In the genomic region with DNA sequence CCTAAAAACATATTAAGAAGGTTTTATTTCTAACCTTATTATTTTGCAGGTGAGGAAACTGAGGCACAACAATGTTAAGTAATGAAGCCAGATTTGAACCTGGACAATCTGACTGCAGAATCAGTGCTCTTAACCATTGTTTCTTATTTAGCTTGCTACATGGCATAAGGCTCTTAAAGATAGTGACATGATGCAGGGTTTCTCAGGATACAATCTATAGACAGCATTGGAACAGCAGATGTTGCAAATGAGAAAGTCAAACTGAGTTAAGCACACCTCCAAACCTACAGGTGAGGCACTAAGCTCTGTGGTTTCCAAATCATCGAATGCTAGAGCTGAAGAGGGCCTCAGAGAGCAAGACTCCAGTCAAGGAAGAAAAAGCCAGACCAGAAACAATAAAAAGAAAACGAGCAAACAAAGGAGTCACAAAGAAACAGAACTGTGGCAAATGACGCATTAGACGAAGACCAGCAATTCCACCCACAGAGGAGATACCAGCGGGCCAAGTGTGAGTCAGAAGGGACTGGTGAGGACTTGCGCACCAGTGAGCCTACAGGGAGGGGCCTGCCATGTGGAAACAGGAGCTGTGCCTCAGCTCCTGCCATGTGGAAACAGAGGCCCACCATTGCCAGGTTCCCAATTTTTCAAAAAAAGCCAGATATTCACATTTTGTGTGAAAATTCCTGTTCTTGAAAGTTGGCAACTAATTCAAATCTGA, we compare ENCODE assay signal across 10 cellular contexts. TPM values are rescaled to one million over a fixed set of nuclear protein-coding genes. Genes with fewer than 3 reads are reported as not detected.
A peak's percentile ranks its signal among the peaks of the same experiment; 100 is the strongest.
DNase-seq lines count a peak whose midpoint lies in the region; ATAC-seq and TF ChIP-seq lines count a peak whose summit lies in the region.
"Had no signal": no experiment of that assay in that cellular context is flagged by ENCODE, and none has a peak within 500 bp of the region (broad histone marks: within the 10 kb centered on the region; RNA-seq: fewer than 3 reads in every experiment).

No MANE protein-coding gene starts in this region.

- H3K4me3 Mint-ChIP-seq in CD4-positive, CD25-positive, alpha-beta regulatory T cell = peak overlapping the region; percentile 66 to 80 (median 72)

- no peaks in the 10 kb centered on the region for H3K36me3 ChIP-seq in CD4-positive, CD25-positive, alpha-beta regulatory T cell (ENCODE audit: control insufficient read depth, insufficient read depth, low read length)
- H3K36me3 ChIP-seq: right lobe of liver had no signal

- ATAC-seq in CD4-positive, CD25-positive, alpha-beta regulatory T cell (ENCODE audit: low read depth in 2 of 2) = peak; percentile 91 to 92
- peak; percentile 62 for ATAC-seq in GM21390 (IDR thresholded peaks at IDR 0.05; ENCODE audit: unreplicated experiment)

- H3K27ac Mint-ChIP-seq in CD4-positive, CD25-positive, alpha-beta regulatory T cell = peak overlapping the region; percentile 84 to 97 (median 88)

- no peaks in the 10 kb centered on the region for H3K9me3 ChIP-seq in CD4-positive, CD25-positive, alpha-beta regulatory T cell (ENCODE audit: control insufficient read depth in 2 of 2, low read length in 2 of 2)
- H3K9me3 ChIP-seq: right lobe of liver had no signal

- no peaks in the 10 kb centered on the region for H3K27me3 ChIP-seq in CD4-positive, CD25-positive, alpha-beta regulatory T cell (ENCODE audit: control insufficient read depth, insufficient read depth, low read length)
- H3K27me3 ChIP-seq: right lobe of liver had no signal

- H3K4me1 Mint-ChIP-seq in CD4-positive, CD25-positive, alpha-beta regulatory T cell = peaks cover 38 to 80% (median 68%) of the 10 kb centered on the region in 4 donors

- peak overlapping the region; percentile 80 for H3K27ac ChIP-seq in CD4-positive, CD25-positive, alpha-beta regulatory T cell (ENCODE audit: insufficient read depth, low read length, poor library complexity, severe bottlenecking)
- H3K27ac ChIP-seq: HL-60, right lobe of liver had no signal

- peaks cover 10% of the 10 kb centered on the region for H3K36me3 Mint-ChIP-seq in CD4-positive, CD25-positive, alpha-beta regulatory T cell

- peak; percentile 61 to 79 (median 65) for DNase-seq in CD4-positive, CD25-positive, alpha-beta regulatory T cell
- DNase-seq in HT1080 (ENCODE audit: low read depth) (peak; percentile 97), fibroblast of the aortic adventitia (ENCODE audit: low read depth) (peak; percentile 97), NCI-H1105 treated with DMSO at 0.1 percent for 48 hours (lab: John Stamatoyannopoulos, UW) (no peak), hepatic stellate cell (ENCODE audit: low spot score) (no peak)
- peak; percentile 40 to 42 for DNase-seq in activated CD8-positive, alpha-beta memory T cell treated with anti-CD3 and anti-CD28 coated beads for 1 hour (ENCODE audit: extremely low read depth in 1 of 2, low read depth in 1 of 2)
- peak; percentile 58 for DNase-seq in stimulated activated CD4-positive, alpha-beta T cell treated with anti-CD3 and anti-CD28 coated beads, Interleukin-2, amount 100 ng/mL, for 4 hours (ENCODE audit: low read depth)

- TF ChIP-seq CTCF in fibroblast of the aortic adventitia (IDR thresholded peaks at IDR 0.05; ENCODE audit: insufficient read depth, low read length) = no peak

- H3K27me3 Mint-ChIP-seq in CD4-positive, CD25-positive, alpha-beta regulatory T cell = no peaks in the 10 kb centered on the region

- H3K4me3 ChIP-seq in CD4-positive, CD25-positive, alpha-beta regulatory T cell (ENCODE audit: low read depth, low read length) = peak overlapping the region; percentile 75
- peak overlapping the region; percentile 9 for H3K4me3 ChIP-seq in fibroblast of the aortic adventitia (ENCODE audit: low read depth, low read length)
- H3K4me3 ChIP-seq: right lobe of liver had no signal

- H3K9me3 Mint-ChIP-seq in CD4-positive, CD25-positive, alpha-beta regulatory T cell = no peaks in the 10 kb centered on the region

- peaks cover 66% of the 10 kb centered on the region for H3K4me1 ChIP-seq in CD4-positive, CD25-positive, alpha-beta regulatory T cell (ENCODE audit: control insufficient read depth, insufficient read depth, low read length, poor library complexity, severe bottlenecking)
- H3K4me1 ChIP-seq: right lobe of liver had no signal

RNA-seq across cellular contexts. Expression of a gene that starts 14.4 kb away (rescaled TPM):
- 39.6 TPM for total RNA-seq in CD4-positive, CD25-positive, alpha-beta regulatory T cell
- polyA plus RNA-seq in CD4-positive, CD25-positive, alpha-beta regulatory T cell = 100 to 1,000 TPM in 2 of 4 donors, 10 to 100 TPM in 2; 69.2 to 124 (median 96.5) TPM
- 33.5 and 43.8 TPM in 2 replicates for total RNA-seq in HT1080 (2014; rRNA removed; shearing (Covaris generic))
- polyA plus RNA-seq in HT1080 (2015; cell fraction: cytosol; rRNA removed) = 40.4 and 45.5 TPM in 2 replicates
- polyA plus RNA-seq in HT1080 (2015; cell fraction: nucleus; rRNA removed) = 33.8 and 44.3 TPM in 2 replicates
- total RNA-seq in fibroblast of the aortic adventitia (ENCODE audit: low replicate concordance) = 3.4 and 42.0 TPM in 2 replicates

Comparison
In these comparisons a context has a peak if more than half of its experiments do, and no peak if none do; other contexts are left out.
1. DNase-seq: peak in CD4-positive, CD25-positive, alpha-beta regulatory T cell (3 of 3), HT1080 (single experiment), activated CD8-positive, alpha-beta memory T cell treated with anti-CD3 and anti-CD28 coated beads for 1 hour (2 of 2), fibroblast of the aortic adventitia (single experiment) and stimulated activated CD4-positive, alpha-beta T cell treated with anti-CD3 and anti-CD28 coated beads, Interleukin-2, amount 100 ng/mL, for 4 hours (single experiment); none in NCI-H1105 treated with DMSO at 0.1 percent for 48 hours (single experiment) and hepatic stellate cell (single experiment).